8 cellular contexts compared by ENCODE assay signal in genomic region chr2:19955544-19956422, GRCh38. TPM values are rescaled to one million over a fixed set of nuclear protein-coding genes. Genes with fewer than 3 reads are reported as not detected.
DNase-seq lines count a peak whose midpoint lies in the region; ATAC-seq and TF ChIP-seq lines count a peak whose summit lies in the region.

No MANE protein-coding gene starts in this region.

- no peaks in the 10 kb centered on the region for H3K79me1 ChIP-seq in IMR-90 (ENCODE audit: low read depth in 1 of 2, low read length in 2 of 2)

- no peak overlapping the region for H2AK5ac ChIP-seq in IMR-90 (ENCODE audit: low read depth, low read length)

- H2AFZ ChIP-seq in IMR-90 (replicated peaks; ENCODE audit: low read length, poor library complexity) (no peak overlapping the region), PC-3 (ENCODE audit: low read length) (no peak overlapping the region), parathyroid adenoma (no peak overlapping the region)

- no peaks in the 10 kb centered on the region for H3K27me3 Mint-ChIP-seq in activated naive CD4-positive, alpha-beta T cell treated with anti-CD3 and anti-CD28 coated beads for 36 hours (ENCODE audit: low read depth)

- dilution Hi-C loops in IMR-90 (cut with HindIII; ENCODE audit: low sequenced_read_pairs, unreplicated experiment), result no loop called here

- no peak overlapping the region for H3K23ac ChIP-seq in IMR-90 (ENCODE audit: low read depth, low read length)

- no peaks in the 10 kb centered on the region for H3K79me2 ChIP-seq in PC-3 (ENCODE audit: low read length)
- H3K79me2 ChIP-seq in parathyroid adenoma, result no peaks in the 10 kb centered on the region

- DNase-seq in EL (peak; percentile 72), IMR-90 (peak; percentile 77), PC-3 (peak; percentile 80), germinal center (ENCODE audit: low spot score) (peak; percentile 62), GOT3 (lab: John Stamatoyannopoulos, UW) (no peak)
- DNase-seq in activated naive CD4-positive, alpha-beta T cell treated with anti-CD3 and anti-CD28 coated beads for 36 hours, result peak; percentile 68

- no peak overlapping the region for H3K4ac ChIP-seq in IMR-90 (ENCODE audit: low read depth, low read length)

- intact Hi-C loops in IMR-90 (cut with micrococcal nuclease), result loop anchor here (1.0 to 5.0 kb wide), 4 partner anchors 35 to 143 kb away; partner anchors contain the start of gene WDR35
- intact Hi-C loops in PC-3 (cut with micrococcal nuclease), result loop anchor here (1.0 to 2.0 kb wide), 3 partner anchors 59 to 275 kb away; no protein-coding TSS in a partner anchor
- intact Hi-C loops in activated naive CD4-positive, alpha-beta T cell treated with anti-CD3 and anti-CD28 coated beads for 36 hours (cut with micrococcal nuclease), result loop anchor here (1.0 to 2.0 kb wide), 4 partner anchors 60 to 687 kb away; partner anchors contain the start of gene SDC1

- no peak overlapping the region for H3K27ac Mint-ChIP-seq in activated naive CD4-positive, alpha-beta T cell treated with anti-CD3 and anti-CD28 coated beads for 36 hours

- no peaks in the 10 kb centered on the region for H3F3A ChIP-seq in PC-3 (ENCODE audit: low read length, unreplicated experiment)

- H3K9me3 ChIP-seq in IMR-90 (ENCODE audit: control insufficient read depth, insufficient read depth, low read length), result no peaks in the 10 kb centered on the region
- H3K9me3 ChIP-seq in PC-3 (ENCODE audit: low read length), result no peaks in the 10 kb centered on the region
- H3K9me3 ChIP-seq in parathyroid adenoma (ENCODE audit: control insufficient read depth, low read length), result no peaks in the 10 kb centered on the region

- H3K27me3 ChIP-seq in IMR-90 (ENCODE audit: control insufficient read depth, insufficient read depth, low read length), result no peaks in the 10 kb centered on the region
- H3K27me3 ChIP-seq in PC-3 (ENCODE audit: low read length), result no peaks in the 10 kb centered on the region
- no peaks in the 10 kb centered on the region for H3K27me3 ChIP-seq in parathyroid adenoma (ENCODE audit: control insufficient read depth, insufficient read depth, low read length)

- no peak overlapping the region for H3K18ac ChIP-seq in IMR-90 (ENCODE audit: low read depth, low read length)

- no peaks in the 10 kb centered on the region for H3K4me1 Mint-ChIP-seq in activated naive CD4-positive, alpha-beta T cell treated with anti-CD3 and anti-CD28 coated beads for 36 hours (ENCODE audit: low read depth)

- H4K91ac ChIP-seq in IMR-90 (ENCODE audit: insufficient read depth, low read depth, low read length), result no peak overlapping the region

- BruUV-seq in IMR-90 (replicated peaks; lab: Mats Ljungman, UMichigan) (no TSS peak), PC-3 (replicated peaks; lab: Mats Ljungman, UMichigan) (no TSS peak)

- no peak overlapping the region for H3K4me3 ChIP-seq in IMR-90 (ENCODE audit: insufficient read depth, low read depth, low read length)
- H3K4me3 ChIP-seq in PC-3 (ENCODE audit: low read length), result no peak overlapping the region
- H3K4me3 ChIP-seq in parathyroid adenoma (ENCODE audit: low read depth, low read length), result no peak overlapping the region

- no peaks in the 10 kb centered on the region for H3K9me3 Mint-ChIP-seq in activated naive CD4-positive, alpha-beta T cell treated with anti-CD3 and anti-CD28 coated beads for 36 hours

- H3K4me3 Mint-ChIP-seq in activated naive CD4-positive, alpha-beta T cell treated with anti-CD3 and anti-CD28 coated beads for 36 hours, result no peak overlapping the region

- no peak overlapping the region for H3K14ac ChIP-seq in IMR-90 (replicated peaks; ENCODE audit: low read depth, low read length)

- H3K4me1 ChIP-seq in IMR-90 (ENCODE audit: control insufficient read depth, insufficient read depth, low read length) (no peaks in the 10 kb centered on the region), PC-3 (ENCODE audit: insufficient read depth, low read length) (no peaks in the 10 kb centered on the region), parathyroid adenoma (no peaks in the 10 kb centered on the region)

- in situ Hi-C loops in IMR-90 (cut with MboI; ENCODE audit: low sequenced_read_pairs), result no loop called here

- ATAC-seq in GM21529 (IDR thresholded peaks at IDR 0.05; ENCODE audit: unreplicated experiment) (peak; percentile 95), IMR-90 (ENCODE audit: low read depth) (peak; percentile 99), PC-3 (peak; percentile 98)

- no peak overlapping the region for H3K27ac ChIP-seq in IMR-90 (ENCODE audit: insufficient read depth, low read length)
- no peak overlapping the region for H3K27ac ChIP-seq in PC-3 (ENCODE audit: low read length)
- no peak overlapping the region for H3K27ac ChIP-seq in parathyroid adenoma

- H3K9ac ChIP-seq in IMR-90 (ENCODE audit: low read depth, low read length), result no peak overlapping the region
- no peak overlapping the region for H3K9ac ChIP-seq in PC-3 (ENCODE audit: low read length)
- no peak overlapping the region for H3K9ac ChIP-seq in parathyroid adenoma

- POLR2A ChIA-PET in IMR-90 (lab: Charles Lee; ENCODE audit: unreplicated experiment), result interaction anchor here (0.5 to 0.6 kb wide), 4 partner anchors 9 to 340 kb away, joined by 3 to 20 read pairs (median 3); no protein-coding TSS in a partner anchor
- POLR2A ChIA-PET in PC-3 (lab: Charles Lee; ENCODE audit: unreplicated experiment), result interaction anchor here (0.7 kb wide), 1 partner anchor 228 kb away, joined by 6 read pairs; no protein-coding TSS in a partner anchor

- TF ChIP-seq RAD21 in IMR-90 (IDR thresholded peaks at IDR 0.05; ENCODE audit: low read length), result peak; percentile 93

- H3K56ac ChIP-seq in IMR-90 (ENCODE audit: extremely low read depth, insufficient read depth, low read length), result no peak overlapping the region

- WGBS in IMR-90 (ENCODE audit: extremely low coverage in 2 of 2, insufficient read length in 1 of 2), 2 experiments, result 100% methylated on average over 2 of the region's 6 CpGs; no CpG with 5 or more reads in 1 of the 2 experiments

- no peak overlapping the region for H2BK120ac ChIP-seq in IMR-90 (ENCODE audit: low read depth, low read length)

- no peak overlapping the region for H4K8ac ChIP-seq in IMR-90 (ENCODE audit: low read depth in 2 of 2, low read length in 2 of 2)

- H3K4me2 ChIP-seq in IMR-90 (ENCODE audit: low read depth, low read length), result no peak overlapping the region
- no peak overlapping the region for H3K4me2 ChIP-seq in PC-3 (ENCODE audit: low read length)
- H3K4me2 ChIP-seq in parathyroid adenoma (ENCODE audit: low read length), result no peak overlapping the region

- H4K20me1 ChIP-seq in IMR-90 (ENCODE audit: insufficient read depth, low read length) (no peaks in the 10 kb centered on the region), PC-3 (ENCODE audit: low read length) (no peaks in the 10 kb centered on the region)

- no peaks in the 10 kb centered on the region for H3K9me2 ChIP-seq in PC-3 (replicated peaks; ENCODE audit: low read length)

- 0 out of 2 replicates have a peak, but pooled peaks have one; percentile 37 for TF ChIP-seq POLR2A in IMR-90 (IDR thresholded peaks at IDR 0.05; ENCODE audit: low read depth, low read length)

- peaks cover 5% of the 10 kb centered on the region for H3K36me3 Mint-ChIP-seq in activated naive CD4-positive, alpha-beta T cell treated with anti-CD3 and anti-CD28 coated beads for 36 hours (ENCODE audit: low read depth)

- H4K5ac ChIP-seq in IMR-90 (ENCODE audit: low read depth, low read length), result no peak overlapping the region

- H2BK5ac ChIP-seq in IMR-90 (ENCODE audit: low read depth, low read length, poor library complexity, severe bottlenecking), result no peak overlapping the region

- CTCF ChIA-PET in IMR-90 (lab: Yijun Ruan, JAX), result interaction anchor here (0.6 to 1.6 kb wide), 9 partner anchors 8 to 335 kb away, joined by 3 to 6 read pairs (median 3); no protein-coding TSS in a partner anchor
- CTCF ChIA-PET in PC-3 (lab: Charles Lee), result interaction anchor here (0.6 to 1.5 kb wide), 7 partner anchors 8 to 269 kb away, joined by 3 to 7 read pairs (median 4); partner anchors contain the start of gene SDC1
- CTCF ChIA-PET in activated naive CD4-positive, alpha-beta T cell treated with anti-CD3 and anti-CD28 coated beads for 36 hours (lab: Charles Lee), result interaction anchor here (0.6 to 1.7 kb wide), 6 partner anchors 11 to 148 kb away, joined by 3 to 6 read pairs (median 3); no protein-coding TSS in a partner anchor

- no peak overlapping the region for H2BK15ac ChIP-seq in IMR-90 (ENCODE audit: low read depth, low read length)

- no peak overlapping the region for H2AK9ac ChIP-seq in IMR-90 (replicated peaks; ENCODE audit: low read depth, low read length, poor library complexity)

- TF ChIP-seq CTCF in IMR-90 (conservative IDR thresholded peaks at IDR 0.05; ENCODE audit: low read depth, low read length) (peak; percentile 99), PC-3 (conservative IDR thresholded peaks at IDR 0.05; ENCODE audit: low read depth, low read length) (peak; percentile 95), parathyroid adenoma (IDR thresholded peaks at IDR 0.05) (peak; percentile 75)

- H3K36me3 ChIP-seq in IMR-90 (ENCODE audit: control insufficient read depth, insufficient read depth, low read length) (peaks cover 3% of the 10 kb centered on the region; the same call in 1 of the 2 replicates), PC-3 (ENCODE audit: low read depth, low read length) (no peaks in the 10 kb centered on the region), parathyroid adenoma (ENCODE audit: control insufficient read depth, insufficient read depth, low read length) (no peaks in the 10 kb centered on the region)

- H3K9me1 ChIP-seq in IMR-90 (ENCODE audit: insufficient read depth, low read length), result no peaks in the 10 kb centered on the region

- H2BK20ac ChIP-seq in IMR-90 (ENCODE audit: low read depth, low read length), result no peak overlapping the region

RNA-seq across cellular contexts. Expression of gene WDR35, which starts 34.1 kb away (rescaled TPM):
- total RNA-seq in IMR-90 (2012; rRNA removed) (8.1 and 12.2 TPM in 2 replicates), PC-3 (2014; rRNA removed) (6.6 and 8.9 TPM in 2 replicates)
- polyA plus RNA-seq in IMR-90 (2012; rRNA removed), result 2.7 and 3.4 TPM in 2 replicates
- 0.33 and 0.62 TPM in 2 replicates for polyA plus RNA-seq in IMR-90 (2012; cell fraction: cytosol; rRNA removed)
- 0.97 and 9.1 TPM in 2 replicates for polyA plus RNA-seq in IMR-90 (2012; cell fraction: nucleus; rRNA removed; ENCODE audit: low replicate concordance)
- 1 to 10 TPM; 4.3 to 4.4 TPM for total RNA-seq in activated naive CD4-positive, alpha-beta T cell treated with anti-CD3 and anti-CD28 coated beads for 36 hours

RNA-seq across cellular contexts. Expression of gene TTC32, which starts 54.0 kb away (rescaled TPM):
- total RNA-seq in IMR-90 (2012; rRNA removed) (1.1 and 1.9 TPM in 2 replicates), PC-3 (2014; rRNA removed) (10.0 and 12.1 TPM in 2 replicates)
- 2.5 and 3.9 TPM in 2 replicates for polyA plus RNA-seq in IMR-90 (2012; rRNA removed)
- 1.1 and 1.5 TPM in 2 replicates for polyA plus RNA-seq in IMR-90 (2012; cell fraction: cytosol; rRNA removed)
- polyA plus RNA-seq in IMR-90 (2012; cell fraction: nucleus; rRNA removed; ENCODE audit: low replicate concordance), result 7.9 and 15.0 TPM in 2 replicates
- total RNA-seq in activated naive CD4-positive, alpha-beta T cell treated with anti-CD3 and anti-CD28 coated beads for 36 hours, result 10 to 100 TPM; 17.0 to 19.4 TPM

RNA-seq across cellular contexts. Expression of gene MATN3, which starts 56.7 kb away (rescaled TPM):
- total RNA-seq in IMR-90 (2012; rRNA removed), result 0.90 and 1.1 TPM in 2 replicates
- polyA plus RNA-seq in IMR-90 (2012; rRNA removed), result 2.2 and 3.0 TPM in 2 replicates
- 2.3 and 2.8 TPM in 2 replicates for polyA plus RNA-seq in IMR-90 (2012; cell fraction: cytosol; rRNA removed)
- 1.1 and 1.9 TPM in 2 replicates for polyA plus RNA-seq in IMR-90 (2012; cell fraction: nucleus; rRNA removed; ENCODE audit: low replicate concordance)
- 1.1 and 1.6 TPM in 2 replicates for total RNA-seq in PC-3 (2014; rRNA removed)
- not detected for total RNA-seq in activated naive CD4-positive, alpha-beta T cell treated with anti-CD3 and anti-CD28 coated beads for 36 hours
